In the genomic region with DNA sequence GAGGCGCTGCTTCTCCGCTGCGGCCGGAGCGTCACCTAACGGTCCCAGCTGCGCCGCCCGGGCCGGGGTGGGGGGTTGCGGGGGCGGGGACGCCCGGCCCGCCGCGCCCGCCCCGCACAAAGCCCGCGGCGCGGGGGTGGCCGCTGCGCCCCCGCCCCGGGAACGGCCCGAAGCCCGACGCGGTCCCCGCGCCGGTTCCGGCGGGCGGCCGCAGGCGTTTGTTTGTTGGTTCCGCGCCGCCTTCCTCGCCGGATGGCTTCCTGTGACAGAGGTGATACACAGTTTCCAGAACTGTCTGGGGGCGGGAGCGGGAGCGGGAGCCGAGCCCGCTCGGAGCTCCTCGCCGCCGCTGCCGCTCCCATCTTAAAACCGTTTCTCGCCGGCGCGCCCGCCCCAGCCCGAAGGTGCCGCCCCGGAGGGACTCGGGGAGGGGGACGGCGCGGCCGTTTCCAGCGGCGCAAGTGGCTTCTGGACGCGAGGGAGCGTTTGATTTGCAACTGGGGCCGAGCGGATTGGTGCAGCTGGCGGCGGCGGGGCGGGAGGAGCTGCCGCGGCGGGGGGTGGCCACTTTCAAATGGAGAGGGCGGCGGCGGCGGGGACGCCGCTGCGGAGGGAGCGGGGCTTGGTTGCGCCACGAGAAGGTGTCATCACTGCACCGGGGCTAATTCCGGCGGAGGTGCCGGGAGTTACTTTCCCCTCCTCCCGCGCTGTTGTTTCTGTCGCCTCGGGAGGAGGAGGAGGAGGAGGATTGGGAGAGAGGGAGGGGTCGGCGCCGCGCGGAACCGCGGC, we compare ENCODE assay signal across 1 cellular context.
TF ChIP-seq lines count a peak whose summit lies in the region.

No MANE protein-coding gene starts in this region.

TF ChIP-seq in HepG2, 621 proteins besides CTCF, POLR2A, EP300 and RAD21 (continued from another document and continues in another):
- TF ChIP-seq, protein P1, sequence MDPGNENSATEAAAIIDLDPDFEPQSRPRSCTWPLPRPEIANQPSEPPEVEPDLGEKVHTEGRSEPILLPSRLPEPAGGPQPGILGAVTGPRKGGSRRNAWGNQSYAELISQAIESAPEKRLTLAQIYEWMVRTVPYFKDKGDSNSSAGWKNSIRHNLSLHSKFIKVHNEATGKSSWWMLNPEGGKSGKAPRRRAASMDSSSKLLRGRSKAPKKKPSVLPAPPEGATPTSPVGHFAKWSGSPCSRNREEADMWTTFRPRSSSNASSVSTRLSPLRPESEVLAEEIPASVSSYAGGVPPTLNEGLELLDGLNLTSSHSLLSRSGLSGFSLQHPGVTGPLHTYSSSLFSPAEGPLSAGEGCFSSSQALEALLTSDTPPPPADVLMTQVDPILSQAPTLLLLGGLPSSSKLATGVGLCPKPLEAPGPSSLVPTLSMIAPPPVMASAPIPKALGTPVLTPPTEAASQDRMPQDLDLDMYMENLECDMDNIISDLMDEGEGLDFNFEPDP (CRISPR knock-in tag; conservative IDR thresholded peaks at IDR 0.05): no peak
- TF ChIP-seq MTA1 (CRISPR knock-in tag; IDR thresholded peaks at IDR 0.05; ENCODE audit: borderline replicate concordance) (no peak), ZNF572 (CRISPR knock-in tag; IDR thresholded peaks at IDR 0.05) (no peak), ZSCAN25 (CRISPR knock-in tag; IDR thresholded peaks at IDR 0.05) (peak; percentile 63; the same call in 1 of the 2 replicates), HMG20A (CRISPR knock-in tag; IDR thresholded peaks at IDR 0.05; ENCODE audit: borderline replicate concordance) (no peak), KAT8 (CRISPR knock-in tag; IDR thresholded peaks at IDR 0.05) (no peak; the same call in 1 of the 2 replicates), ZNF263 (CRISPR knock-in tag; IDR thresholded peaks at IDR 0.05) (peak; percentile 86), KDM2A (CRISPR knock-in tag; IDR thresholded peaks at IDR 0.05; ENCODE audit: borderline replicate concordance, low read depth) (peak; percentile 58; the same call in 1 of the 2 replicates), ZNF207 (IDR thresholded peaks at IDR 0.05; ENCODE audit: borderline replicate concordance) (no peak), FOXJ3 (CRISPR knock-in tag; IDR thresholded peaks at IDR 0.05; ENCODE audit: borderline replicate concordance) (no peak), U2AF1 (optimal IDR thresholded peaks at IDR 0.05; ENCODE audit: low read depth, low read length) (no peak), RCOR2 (CRISPR knock-in tag; IDR thresholded peaks at IDR 0.05) (no peak), RARG (CRISPR knock-in tag; IDR thresholded peaks at IDR 0.05; ENCODE audit: low read depth) (no peak), HNRNPUL1 (IDR thresholded peaks at IDR 0.05; ENCODE audit: low read depth, low read length) (no peak), ATF7-NPFF (CRISPR knock-in tag; IDR thresholded peaks at IDR 0.05; ENCODE audit: low read depth) (peak; percentile 26), SIN3A (IDR thresholded peaks at IDR 0.05; ENCODE audit: borderline replicate concordance, low read depth, low read length) (peak; percentile 65; the same call in 1 of the 2 replicates), SMARCE1 (IDR thresholded peaks at IDR 0.05; ENCODE audit: borderline replicate concordance) (no peak), ZMAT3 (CRISPR knock-in tag; conservative IDR thresholded peaks at IDR 0.05) (0 out of 2 replicates have a peak, but pooled peaks have one; percentile 57), ZNF121 (CRISPR knock-in tag; IDR thresholded peaks at IDR 0.05) (no peak), MTF2 (CRISPR knock-in tag; IDR thresholded peaks at IDR 0.05; ENCODE audit: borderline replicate concordance) (no peak), SALL1 (CRISPR knock-in tag; IDR thresholded peaks at IDR 0.05) (peak; percentile 14; the same call in 1 of the 2 replicates), ZNF343 (CRISPR knock-in tag; IDR thresholded peaks at IDR 0.05) (0 out of 2 replicates have a peak, but pooled peaks have one; percentile 16), ZNF563 (CRISPR knock-in tag; IDR thresholded peaks at IDR 0.05) (peak; percentile 67; the same call in 1 of the 2 replicates), RFX1 (IDR thresholded peaks at IDR 0.05) (no peak), CREB1 (IDR thresholded peaks at IDR 0.05) (peak; percentile 17; the same call in 1 of the 2 replicates), CREB1 (CRISPR knock-in tag; IDR thresholded peaks at IDR 0.05) (no peak), GABPA (IDR thresholded peaks at IDR 0.05; ENCODE audit: low read depth, low read length) (peak; percentile 58), GABPA (CRISPR knock-in tag; IDR thresholded peaks at IDR 0.05; ENCODE audit: low read depth) (peak; percentile 53), ZNF549 (CRISPR knock-in tag; IDR thresholded peaks at IDR 0.05) (no peak), PHF8 (CRISPR knock-in tag; IDR thresholded peaks at IDR 0.05) (peak; percentile 36), KLF15 (CRISPR knock-in tag; IDR thresholded peaks at IDR 0.05; ENCODE audit: borderline replicate concordance) (no peak; the same call in 1 of the 2 replicates), ZNF816 (CRISPR knock-in tag; IDR thresholded peaks at IDR 0.05; ENCODE audit: borderline replicate concordance) (0 out of 2 replicates have a peak, but pooled peaks have one; percentile 67), ZNF841 (CRISPR knock-in tag; IDR thresholded peaks at IDR 0.05; ENCODE audit: borderline replicate concordance) (no peak), SOX13 (IDR thresholded peaks at IDR 0.05) (no peak; the same call in 1 of the 2 replicates), SOX13 (CRISPR knock-in tag; conservative IDR thresholded peaks at IDR 0.05 in 1 of 2, IDR thresholded peaks at IDR 0.05 in 1 of 2) (peak in 1 of 2 experiments; percentile 16; a peak in 1 of 4 replicates), EED (CRISPR knock-in tag; IDR thresholded peaks at IDR 0.05) (no peak), HDAC6 (IDR thresholded peaks at IDR 0.05; ENCODE audit: low read depth, low read length) (no peak)
- TF ChIP-seq, protein P2, sequence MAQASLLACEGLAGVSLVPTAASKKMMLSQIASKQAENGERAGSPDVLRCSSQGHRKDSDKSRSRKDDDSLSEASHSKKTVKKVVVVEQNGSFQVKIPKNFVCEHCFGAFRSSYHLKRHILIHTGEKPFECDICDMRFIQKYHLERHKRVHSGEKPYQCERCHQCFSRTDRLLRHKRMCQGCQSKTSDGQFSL (CRISPR knock-in tag; IDR thresholded peaks at IDR 0.05): no peak
- TF ChIP-seq, protein P3, sequence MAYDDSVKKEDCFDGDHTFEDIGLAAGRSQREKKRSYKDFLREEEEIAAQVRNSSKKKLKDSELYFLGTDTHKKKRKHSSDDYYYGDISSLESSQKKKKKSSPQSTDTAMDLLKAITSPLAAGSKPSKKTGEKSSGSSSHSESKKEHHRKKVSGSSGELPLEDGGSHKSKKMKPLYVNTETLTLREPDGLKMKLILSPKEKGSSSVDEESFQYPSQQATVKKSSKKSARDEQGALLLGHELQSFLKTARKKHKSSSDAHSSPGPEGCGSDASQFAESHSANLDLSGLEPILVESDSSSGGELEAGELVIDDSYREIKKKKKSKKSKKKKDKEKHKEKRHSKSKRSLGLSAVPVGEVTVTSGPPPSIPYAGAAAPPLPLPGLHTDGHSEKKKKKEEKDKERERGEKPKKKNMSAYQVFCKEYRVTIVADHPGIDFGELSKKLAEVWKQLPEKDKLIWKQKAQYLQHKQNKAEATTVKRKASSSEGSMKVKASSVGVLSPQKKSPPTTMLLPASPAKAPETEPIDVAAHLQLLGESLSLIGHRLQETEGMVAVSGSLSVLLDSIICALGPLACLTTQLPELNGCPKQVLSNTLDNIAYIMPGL (CRISPR knock-in tag; IDR thresholded peaks at IDR 0.05; ENCODE audit: borderline replicate concordance in 1 of 2, low read depth in 1 of 2): peak in 1 of 2 experiments; percentile 54; a peak in 1 of 4 replicates
- TF ChIP-seq, protein P4, sequence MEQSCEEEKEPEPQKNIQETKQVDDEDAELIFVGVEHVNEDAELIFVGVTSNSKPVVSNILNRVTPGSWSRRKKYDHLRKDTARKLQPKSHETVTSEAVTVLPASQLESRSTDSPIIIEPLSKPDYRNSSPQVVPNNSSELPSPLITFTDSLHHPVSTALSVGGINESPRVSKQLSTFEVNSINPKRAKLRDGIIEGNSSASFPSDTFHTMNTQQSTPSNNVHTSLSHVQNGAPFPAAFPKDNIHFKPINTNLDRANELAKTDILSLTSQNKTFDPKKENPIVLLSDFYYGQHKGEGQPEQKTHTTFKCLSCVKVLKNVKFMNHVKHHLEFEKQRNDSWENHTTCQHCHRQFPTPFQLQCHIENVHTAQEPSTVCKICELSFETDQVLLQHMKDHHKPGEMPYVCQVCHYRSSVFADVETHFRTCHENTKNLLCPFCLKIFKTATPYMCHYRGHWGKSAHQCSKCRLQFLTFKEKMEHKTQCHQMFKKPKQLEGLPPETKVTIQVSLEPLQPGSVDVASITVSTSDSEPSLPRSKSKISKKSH (CRISPR knock-in tag; IDR thresholded peaks at IDR 0.05; ENCODE audit: borderline replicate concordance): no peak
- TF ChIP-seq, protein P5, sequence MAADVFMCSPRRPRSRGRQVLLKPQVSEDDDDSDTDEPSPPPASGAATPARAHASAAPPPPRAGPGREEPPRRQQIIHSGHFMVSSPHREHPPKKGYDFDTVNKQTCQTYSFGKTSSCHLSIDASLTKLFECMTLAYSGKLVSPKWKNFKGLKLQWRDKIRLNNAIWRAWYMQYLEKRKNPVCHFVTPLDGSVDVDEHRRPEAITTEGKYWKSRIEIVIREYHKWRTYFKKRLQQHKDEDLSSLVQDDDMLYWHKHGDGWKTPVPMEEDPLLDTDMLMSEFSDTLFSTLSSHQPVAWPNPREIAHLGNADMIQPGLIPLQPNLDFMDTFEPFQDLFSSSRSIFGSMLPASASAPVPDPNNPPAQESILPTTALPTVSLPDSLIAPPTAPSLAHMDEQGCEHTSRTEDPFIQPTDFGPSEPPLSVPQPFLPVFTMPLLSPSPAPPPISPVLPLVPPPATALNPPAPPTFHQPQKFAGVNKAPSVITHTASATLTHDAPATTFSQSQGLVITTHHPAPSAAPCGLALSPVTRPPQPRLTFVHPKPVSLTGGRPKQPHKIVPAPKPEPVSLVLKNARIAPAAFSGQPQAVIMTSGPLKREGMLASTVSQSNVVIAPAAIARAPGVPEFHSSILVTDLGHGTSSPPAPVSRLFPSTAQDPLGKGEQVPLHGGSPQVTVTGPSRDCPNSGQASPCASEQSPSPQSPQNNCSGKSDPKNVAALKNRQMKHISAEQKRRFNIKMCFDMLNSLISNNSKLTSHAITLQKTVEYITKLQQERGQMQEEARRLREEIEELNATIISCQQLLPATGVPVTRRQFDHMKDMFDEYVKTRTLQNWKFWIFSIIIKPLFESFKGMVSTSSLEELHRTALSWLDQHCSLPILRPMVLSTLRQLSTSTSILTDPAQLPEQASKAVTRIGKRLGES (CRISPR knock-in tag; IDR thresholded peaks at IDR 0.05; ENCODE audit: borderline replicate concordance): peak; percentile 22; the same call in 1 of the 2 replicates
- TF ChIP-seq, protein P6, sequence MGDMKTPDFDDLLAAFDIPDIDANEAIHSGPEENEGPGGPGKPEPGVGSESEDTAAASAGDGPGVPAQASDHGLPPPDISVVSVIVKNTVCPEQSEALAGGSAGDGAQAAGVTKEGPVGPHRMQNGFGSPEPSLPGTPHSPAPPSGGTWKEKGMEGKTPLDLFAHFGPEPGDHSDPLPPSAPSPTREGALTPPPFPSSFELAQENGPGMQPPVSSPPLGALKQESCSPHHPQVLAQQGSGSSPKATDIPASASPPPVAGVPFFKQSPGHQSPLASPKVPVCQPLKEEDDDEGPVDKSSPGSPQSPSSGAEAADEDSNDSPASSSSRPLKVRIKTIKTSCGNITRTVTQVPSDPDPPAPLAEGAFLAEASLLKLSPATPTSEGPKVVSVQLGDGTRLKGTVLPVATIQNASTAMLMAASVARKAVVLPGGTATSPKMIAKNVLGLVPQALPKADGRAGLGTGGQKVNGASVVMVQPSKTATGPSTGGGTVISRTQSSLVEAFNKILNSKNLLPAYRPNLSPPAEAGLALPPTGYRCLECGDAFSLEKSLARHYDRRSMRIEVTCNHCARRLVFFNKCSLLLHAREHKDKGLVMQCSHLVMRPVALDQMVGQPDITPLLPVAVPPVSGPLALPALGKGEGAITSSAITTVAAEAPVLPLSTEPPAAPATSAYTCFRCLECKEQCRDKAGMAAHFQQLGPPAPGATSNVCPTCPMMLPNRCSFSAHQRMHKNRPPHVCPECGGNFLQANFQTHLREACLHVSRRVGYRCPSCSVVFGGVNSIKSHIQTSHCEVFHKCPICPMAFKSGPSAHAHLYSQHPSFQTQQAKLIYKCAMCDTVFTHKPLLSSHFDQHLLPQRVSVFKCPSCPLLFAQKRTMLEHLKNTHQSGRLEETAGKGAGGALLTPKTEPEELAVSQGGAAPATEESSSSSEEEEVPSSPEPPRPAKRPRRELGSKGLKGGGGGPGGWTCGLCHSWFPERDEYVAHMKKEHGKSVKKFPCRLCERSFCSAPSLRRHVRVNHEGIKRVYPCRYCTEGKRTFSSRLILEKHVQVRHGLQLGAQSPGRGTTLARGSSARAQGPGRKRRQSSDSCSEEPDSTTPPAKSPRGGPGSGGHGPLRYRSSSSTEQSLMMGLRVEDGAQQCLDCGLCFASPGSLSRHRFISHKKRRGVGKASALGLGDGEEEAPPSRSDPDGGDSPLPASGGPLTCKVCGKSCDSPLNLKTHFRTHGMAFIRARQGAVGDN (CRISPR knock-in tag; IDR thresholded peaks at IDR 0.05): peak; percentile 28
- TF ChIP-seq, protein P7, sequence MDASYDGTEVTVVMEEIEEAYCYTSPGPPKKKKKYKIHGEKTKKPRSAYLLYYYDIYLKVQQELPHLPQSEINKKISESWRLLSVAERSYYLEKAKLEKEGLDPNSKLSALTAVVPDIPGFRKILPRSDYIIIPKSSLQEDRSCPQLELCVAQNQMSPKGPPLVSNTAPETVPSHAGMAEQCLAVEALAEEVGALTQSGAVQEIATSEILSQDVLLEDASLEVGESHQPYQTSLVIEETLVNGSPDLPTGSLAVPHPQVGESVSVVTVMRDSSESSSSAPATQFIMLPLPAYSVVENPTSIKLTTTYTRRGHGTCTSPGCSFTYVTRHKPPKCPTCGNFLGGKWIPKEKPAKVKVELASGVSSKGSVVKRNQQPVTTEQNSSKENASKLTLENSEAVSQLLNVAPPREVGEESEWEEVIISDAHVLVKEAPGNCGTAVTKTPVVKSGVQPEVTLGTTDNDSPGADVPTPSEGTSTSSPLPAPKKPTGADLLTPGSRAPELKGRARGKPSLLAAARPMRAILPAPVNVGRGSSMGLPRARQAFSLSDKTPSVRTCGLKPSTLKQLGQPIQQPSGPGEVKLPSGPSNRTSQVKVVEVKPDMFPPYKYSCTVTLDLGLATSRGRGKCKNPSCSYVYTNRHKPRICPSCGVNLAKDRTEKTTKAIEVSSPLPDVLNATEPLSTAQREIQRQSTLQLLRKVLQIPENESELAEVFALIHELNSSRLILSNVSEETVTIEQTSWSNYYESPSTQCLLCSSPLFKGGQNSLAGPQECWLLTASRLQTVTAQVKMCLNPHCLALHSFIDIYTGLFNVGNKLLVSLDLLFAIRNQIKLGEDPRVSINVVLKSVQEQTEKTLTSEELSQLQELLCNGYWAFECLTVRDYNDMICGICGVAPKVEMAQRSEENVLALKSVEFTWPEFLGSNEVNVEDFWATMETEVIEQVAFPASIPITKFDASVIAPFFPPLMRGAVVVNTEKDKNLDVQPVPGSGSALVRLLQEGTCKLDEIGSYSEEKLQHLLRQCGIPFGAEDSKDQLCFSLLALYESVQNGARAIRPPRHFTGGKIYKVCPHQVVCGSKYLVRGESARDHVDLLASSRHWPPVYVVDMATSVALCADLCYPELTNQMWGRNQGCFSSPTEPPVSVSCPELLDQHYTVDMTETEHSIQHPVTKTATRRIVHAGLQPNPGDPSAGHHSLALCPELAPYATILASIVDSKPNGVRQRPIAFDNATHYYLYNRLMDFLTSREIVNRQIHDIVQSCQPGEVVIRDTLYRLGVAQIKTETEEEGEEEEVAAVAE (CRISPR knock-in tag; IDR thresholded peaks at IDR 0.05; ENCODE audit: borderline replicate concordance): no peak
